ENCODE assay signal across 9 cellular contexts in the genomic region with DNA sequence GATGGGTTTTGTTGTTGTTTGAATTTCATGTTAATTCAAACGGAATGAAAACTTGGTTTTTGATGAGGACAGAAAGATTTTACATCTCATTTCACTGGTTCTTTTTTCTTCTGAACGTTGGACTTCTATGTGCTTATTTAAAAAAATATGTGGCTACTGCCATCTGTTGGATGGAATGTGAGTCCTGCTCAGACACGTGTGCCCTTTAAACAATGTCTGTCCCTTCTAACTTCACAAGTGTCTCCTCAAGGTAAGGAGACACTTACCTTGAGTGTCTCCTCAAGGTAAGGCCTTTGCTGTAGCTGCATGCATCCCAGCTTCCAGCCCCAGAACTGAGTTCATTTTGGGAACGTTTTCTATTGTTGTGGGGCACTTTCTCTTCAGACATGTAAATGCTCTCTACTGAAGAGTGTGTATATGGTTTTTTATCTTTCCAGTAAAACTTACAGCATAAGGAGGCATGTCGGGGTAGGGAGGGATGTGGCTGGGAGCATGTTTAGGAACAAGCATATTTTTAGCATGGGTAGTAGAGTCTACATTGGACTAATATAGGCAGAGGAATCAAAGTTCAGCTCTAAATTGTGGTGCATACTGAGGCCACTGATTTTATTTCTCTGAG.
DNase-seq lines count a peak whose midpoint lies in the region; ATAC-seq, FAIRE-seq and TF ChIP-seq lines count a peak whose summit lies in the region.
"Had no signal": no experiment of that assay in that cellular context is flagged by ENCODE, and none has a peak within 500 bp of the region (broad histone marks: within the 10 kb centered on the region; RNA-seq: fewer than 3 reads in every experiment).

No MANE protein-coding gene starts in this region.

- in situ Hi-C loops in KBM-7 (cut with MboI; ENCODE audit: low pct_unique_long_range_greater_than_20kb, low sequenced_read_pairs) = no loop called here

- H3K9me3 Mint-ChIP-seq in Caco-2 (ENCODE audit: unreplicated experiment) = no peaks in the 10 kb centered on the region
- H3K9me3 Mint-ChIP-seq in astrocyte (ENCODE audit: unreplicated experiment) = peaks cover 10% of the 10 kb centered on the region

- H3K27ac Mint-ChIP-seq in Caco-2 (ENCODE audit: unreplicated experiment) = no peak overlapping the region
- H3K27ac Mint-ChIP-seq in astrocyte (ENCODE audit: unreplicated experiment) = peak overlapping the region; percentile 58

- peak in 1 of 2 experiments; percentile 37 for DNase-seq in Caco-2
- peak; percentile 47 for DNase-seq in KBM-7
- no peak for DNase-seq in astrocyte (ENCODE audit: low read depth)
- DNase-seq in keratinocyte (ENCODE audit: low read depth, low spot score) = no peak
- DNase-seq in central memory CD4-positive, alpha-beta T cell = no peak
- no peak for DNase-seq in DMS153 treated with DMSO at 0.1 percent for 48 hours (lab: John Stamatoyannopoulos, UW; ENCODE audit: unreplicated experiment)

- H3K9me3 ChIP-seq in Caco-2 (no peaks in the 10 kb centered on the region), astrocyte (ENCODE audit: insufficient read depth, low read depth, low read length) (no peaks in the 10 kb centered on the region), keratinocyte (ENCODE audit: control insufficient read depth, low read depth, low read length) (no peaks in the 10 kb centered on the region)
- H3K9me3 ChIP-seq: mucosa of descending colon had no signal

- H3K9ac ChIP-seq in astrocyte (ENCODE audit: low read length) (no peak overlapping the region), keratinocyte (ENCODE audit: control insufficient read depth, extremely low read depth, insufficient read depth, low read length) (no peak overlapping the region)

- H3K79me2 ChIP-seq in astrocyte (ENCODE audit: insufficient read depth, low read length) (no peaks in the 10 kb centered on the region), keratinocyte (ENCODE audit: control insufficient read depth, insufficient read depth, low read length) (no peaks in the 10 kb centered on the region)

- POLR2A ChIA-PET in Caco-2 (lab: Charles Lee) = no interaction called here

- H3K4me3 ChIP-seq in Caco-2 (ENCODE audit: low read depth, low read length) (no peak overlapping the region), astrocyte (ENCODE audit: insufficient read depth, low read depth, low read length) (no peak overlapping the region), keratinocyte (ENCODE audit: control insufficient read depth in 2 of 3, extremely low read depth in 1 of 3, insufficient read depth in 2 of 3, low read depth in 1 of 3, low read length in 3 of 3) (no peak overlapping the region)
- H3K4me3 ChIP-seq: mucosa of descending colon had no signal

- no peaks in the 10 kb centered on the region for H3K9me1 ChIP-seq in keratinocyte (ENCODE audit: control insufficient read depth, extremely low read depth, insufficient read depth, low read length)

- H3K27ac ChIP-seq in astrocyte (ENCODE audit: low read depth, low read length) = no peak overlapping the region
- H3K27ac ChIP-seq in keratinocyte (ENCODE audit: control insufficient read depth, insufficient read depth, low read length) = no peak overlapping the region

- H3K27me3 ChIP-seq in Caco-2 (replicated peaks; ENCODE audit: control insufficient read depth, insufficient read depth, low read length) = no peaks in the 10 kb centered on the region
- H3K27me3 ChIP-seq in astrocyte (ENCODE audit: insufficient read depth, low read length) = no peaks in the 10 kb centered on the region
- H3K27me3 ChIP-seq in keratinocyte (ENCODE audit: control insufficient read depth, extremely low read depth, insufficient read depth, low read length) = no peaks in the 10 kb centered on the region

- dilution Hi-C loops in keratinocyte (cut with MboI; ENCODE audit: extremely low pct_ligation_motif_present, low sequenced_read_pairs) = no loop called here

- H3K4me2 ChIP-seq in astrocyte (ENCODE audit: low read length) = no peak overlapping the region
- no peak overlapping the region for H3K4me2 ChIP-seq in keratinocyte (ENCODE audit: control insufficient read depth, extremely low read depth, insufficient read depth, low read depth, low read length)

- TF ChIP-seq CTCF in Caco-2 (IDR thresholded peaks at IDR 0.05; ENCODE audit: insufficient read depth in 1 of 2, low read depth in 1 of 2, low read length in 1 of 2, severe bottlenecking in 1 of 2, unreplicated experiment in 1 of 2) (peak; percentile 37 to 62), astrocyte (IDR thresholded peaks at IDR 0.05; ENCODE audit: insufficient read depth, low read depth, low read length) (peak; percentile 51), keratinocyte (optimal IDR thresholded peaks at IDR 0.05 in 1 of 3, IDR thresholded peaks at IDR 0.05 in 1 of 3, conservative IDR thresholded peaks at IDR 0.05 in 1 of 3; ENCODE audit: extremely low read depth in 1 of 3, insufficient read depth in 2 of 3, low read length in 3 of 3) (peak; percentile 31 to 41 (median 35))

- peaks cover 2% of the 10 kb centered on the region for H3K27me3 Mint-ChIP-seq in Caco-2 (ENCODE audit: insufficient read depth, unreplicated experiment)
- H3K27me3 Mint-ChIP-seq in astrocyte (ENCODE audit: low read depth, unreplicated experiment) = no peaks in the 10 kb centered on the region

- CTCF ChIA-PET in Caco-2 (lab: Charles Lee) = no interaction called here

- intact Hi-C loops in Caco-2 (cut with micrococcal nuclease; ENCODE audit: unreplicated experiment) = loop anchor here (10.0 kb wide), 1 partner anchor 367 kb away; no protein-coding TSS in a partner anchor

- FAIRE-seq in astrocyte (lab: Jason Lieb, UNC) (peak; percentile 64), keratinocyte (lab: Jason Lieb, UNC) (no peak)

- H3K36me3 ChIP-seq in Caco-2 (ENCODE audit: control insufficient read depth, insufficient read depth, low read length) (no peaks in the 10 kb centered on the region), astrocyte (ENCODE audit: insufficient read depth, low read length) (no peaks in the 10 kb centered on the region), keratinocyte (ENCODE audit: control insufficient read depth in 2 of 2, extremely low read depth in 1 of 2, insufficient read depth in 2 of 2, low read length in 2 of 2) (no peaks in the 10 kb centered on the region)

- H3K36me3 Mint-ChIP-seq in Caco-2 (ENCODE audit: insufficient read depth, unreplicated experiment) (no peaks in the 10 kb centered on the region), astrocyte (ENCODE audit: low read depth, unreplicated experiment) (no peaks in the 10 kb centered on the region)

- no peaks in the 10 kb centered on the region for H4K20me1 ChIP-seq in astrocyte (ENCODE audit: insufficient read depth, low read length)
- no peaks in the 10 kb centered on the region for H4K20me1 ChIP-seq in keratinocyte (ENCODE audit: control insufficient read depth, extremely low read depth, insufficient read depth, low read length)

- H3K4me1 ChIP-seq in Caco-2 (no peaks in the 10 kb centered on the region), astrocyte (ENCODE audit: insufficient read depth, low read length) (peaks cover 11% of the 10 kb centered on the region), keratinocyte (ENCODE audit: control insufficient read depth, extremely low read depth, insufficient read depth, low read length) (no peaks in the 10 kb centered on the region)

- H2AFZ ChIP-seq in astrocyte (ENCODE audit: low read depth, low read length) = no peak overlapping the region
- H2AFZ ChIP-seq in keratinocyte (ENCODE audit: control insufficient read depth, low read length) = no peak overlapping the region

- H3K4me3 Mint-ChIP-seq in Caco-2 (ENCODE audit: unreplicated experiment) (no peak overlapping the region), astrocyte (ENCODE audit: unreplicated experiment) (no peak overlapping the region)

- H3K4me1 Mint-ChIP-seq in Caco-2 (ENCODE audit: low read depth, unreplicated experiment) (no peaks in the 10 kb centered on the region), astrocyte (ENCODE audit: low read depth, unreplicated experiment) (peaks cover 18% of the 10 kb centered on the region)

- ATAC-seq in HG02763 (IDR thresholded peaks at IDR 0.05; ENCODE audit: unreplicated experiment) = no peak
- ATAC-seq in GM18858 (IDR thresholded peaks at IDR 0.05; ENCODE audit: unreplicated experiment) = no peak
- ATAC-seq: mucosa of descending colon had no signal

- no TSS peak for BruUV-seq in Caco-2 (replicated peaks; lab: Mats Ljungman, UMichigan)
